In genomic region chr6:132513821-132514545, GRCh38 we compare ENCODE assay signal across 10 cellular contexts. TPM values are rescaled to one million over a fixed set of nuclear protein-coding genes. Genes with fewer than 3 reads are reported as not detected.
DNase-seq lines count a peak whose midpoint lies in the region; TF ChIP-seq lines count a peak whose summit lies in the region.
"Had no signal": no experiment of that assay in that cellular context is flagged by ENCODE, and none has a peak within 500 bp of the region (broad histone marks: within the 10 kb centered on the region; RNA-seq: fewer than 3 reads in every experiment).

No MANE protein-coding gene starts in this region.

- H3K9ac ChIP-seq in BLaER1 (no peak overlapping the region), neural cell (ENCODE audit: low read length) (peak overlapping the region; percentile 84)

- H2AFZ ChIP-seq in neural cell (ENCODE audit: low read depth, low read length), result peak overlapping the region; percentile 88

- H3F3A ChIP-seq in neural cell (ENCODE audit: insufficient read depth, low read length, poor library complexity, severe bottlenecking), result no peaks in the 10 kb centered on the region

- H3K36me3 ChIP-seq in BLaER1 (no peaks in the 10 kb centered on the region), neural cell (ENCODE audit: insufficient read depth, low read length) (no peaks in the 10 kb centered on the region)

- no peaks in the 10 kb centered on the region for H3K27me3 ChIP-seq in BLaER1
- no peaks in the 10 kb centered on the region for H3K27me3 ChIP-seq in neural cell (ENCODE audit: insufficient read depth, low read depth, low read length)

- H4K20me1 ChIP-seq in BLaER1 (peaks cover 15% of the 10 kb centered on the region), neural cell (ENCODE audit: insufficient read depth) (no peaks in the 10 kb centered on the region)

- no peak for TF ChIP-seq RAD21 in neural cell (conservative IDR thresholded peaks at IDR 0.05)

- no peak for TF ChIP-seq EP300 in neural cell (conservative IDR thresholded peaks at IDR 0.05; ENCODE audit: poor library complexity, severe bottlenecking)

- H3K27ac ChIP-seq in BLaER1 (no peak overlapping the region), neural cell (ENCODE audit: low read length) (peak overlapping the region; percentile 83)

- TF ChIP-seq CTCF in neural cell (IDR thresholded peaks at IDR 0.05; ENCODE audit: poor library complexity, severe bottlenecking), result no peak

- peaks cover 33% of the 10 kb centered on the region for H3K79me2 ChIP-seq in neural cell (replicated peaks; ENCODE audit: insufficient read depth, low read length)

- no peaks in the 10 kb centered on the region for H3K9me2 ChIP-seq in neural cell (ENCODE audit: insufficient read depth, low read length)

- DNase-seq in MV-4-11 (lab: John Stamatoyannopoulos, UW) (peak; percentile 70), cerebellar cortex (ENCODE audit: low spot score) (peak; percentile 41), NCI-H2029 treated with DMSO at 0.1 percent for 48 hours (lab: John Stamatoyannopoulos, UW) (no peak), NCI-H187 (lab: John Stamatoyannopoulos, UW) (no peak), NCI-H446 (lab: John Stamatoyannopoulos, UW) (no peak), NCI-H2196 (lab: John Stamatoyannopoulos, UW; ENCODE audit: unreplicated experiment) (no peak)
- DNase-seq: left cardiac atrium, NCI-H510A had no signal

- H3K4me2 ChIP-seq in BLaER1 (peak overlapping the region; percentile 82), neural cell (ENCODE audit: low read length) (no peak overlapping the region)

- H3K4me1 ChIP-seq in BLaER1, result peaks cover 29% of the 10 kb centered on the region

- H3K4me3 ChIP-seq in BLaER1 (peak overlapping the region; percentile 78), neural cell (ENCODE audit: low read length) (peak overlapping the region; percentile 85)

- H3K9me3 ChIP-seq in BLaER1 (no peaks in the 10 kb centered on the region), neural cell (ENCODE audit: low read length) (no peaks in the 10 kb centered on the region)

TF ChIP-seq in neural cell, 6 proteins besides CTCF, POLR2A, EP300 and RAD21:
- no peak for TF ChIP-seq SMC3 (conservative IDR thresholded peaks at IDR 0.05; ENCODE audit: poor library complexity)
- TF ChIP-seq MXI1 (conservative IDR thresholded peaks at IDR 0.05; ENCODE audit: poor library complexity, severe bottlenecking), result no peak
- no peak for TF ChIP-seq TAF1 (IDR thresholded peaks at IDR 0.05; ENCODE audit: low read depth)
- no peak for TF ChIP-seq REST (IDR thresholded peaks at IDR 0.05; ENCODE audit: borderline replicate concordance)
- no peak for TF ChIP-seq POLR2AphosphoS5 (IDR thresholded peaks at IDR 0.05)
TF ChIP-seq in neural cell: peak in this region for 0.

RNA-seq across cellular contexts. Expression of gene STX7, which starts 1.1 kb away (rescaled TPM):
- 79.5 and 80.6 TPM in 2 replicates for polyA plus RNA-seq in neural cell
- polyA minus RNA-seq in neural cell, result 102 and 138 TPM in 2 replicates

RNA-seq across cellular contexts. Expression of gene TAAR9, which starts 24.1 kb away (rescaled TPM):
- not detected in 2 replicates for polyA plus RNA-seq in neural cell
- not detected in 2 replicates for polyA minus RNA-seq in neural cell

RNA-seq across cellular contexts. Expression of gene TAAR8, which starts 38.5 kb away (rescaled TPM):
- polyA plus RNA-seq in neural cell, result not detected in 2 replicates
- polyA minus RNA-seq in neural cell, result not detected in 2 replicates

RNA-seq across cellular contexts. Expression of gene TAAR6, which starts 56.1 kb away (rescaled TPM):
- not detected in 2 replicates for polyA plus RNA-seq in neural cell
- polyA minus RNA-seq in neural cell, result not detected in 2 replicates

Comparison
In these comparisons a context has a peak if more than half of its experiments do, and no peak if none do; other contexts are left out.
1. DNase-seq: peak in MV-4-11 (single experiment) and cerebellar cortex (single experiment); none in NCI-H2029 treated with DMSO at 0.1 percent for 48 hours (single experiment), NCI-H187 (0 of 2), NCI-H446 (0 of 2) and NCI-H2196 (single experiment).